17 cellular contexts compared by ENCODE assay signal in genomic region chr21:44460441-44460755, GRCh38. TPM values are rescaled to one million over a fixed set of nuclear protein-coding genes. Genes with fewer than 3 reads are reported as not detected.
DNase-seq lines count a peak whose midpoint lies in the region; ATAC-seq and TF ChIP-seq lines count a peak whose summit lies in the region.
"Had no signal": no experiment of that assay in that cellular context is flagged by ENCODE, and none has a peak within 500 bp of the region (broad histone marks: within the 10 kb centered on the region; RNA-seq: fewer than 3 reads in every experiment).

No MANE protein-coding gene starts in this region.

- no peak overlapping the region for H3K4me2 ChIP-seq in osteoblast (ENCODE audit: insufficient read depth, low read length)

- no peak for ATAC-seq in left lobe of liver
- no peak for ATAC-seq in HG02759 (IDR thresholded peaks at IDR 0.05; ENCODE audit: unreplicated experiment)

- DNase-seq in activated effector memory CD4-positive, alpha-beta T cell treated with anti-CD3 and anti-CD28 coated beads, Interleukin-2, amount 50 U/mL, for 16 hours, result peak; percentile 46
- DNase-seq in activated effector memory CD4-positive, alpha-beta T cell treated with Interleukin-2 at 50 U/mL for 16 hours, result no peak
- no peak for DNase-seq in endodermal cell
- peak; percentile 77 for DNase-seq in osteoblast (ENCODE audit: insufficient read length, low spot score, missing footprints)
- no peak for DNase-seq in left ventricle myocardium inferior
- DNase-seq in left lobe of liver (ENCODE audit: low spot score), result no peak
- DNase-seq: DMS53, DMS79 treated with DMSO at 0.1 percent for 48 hours, GF-D8, HCEC 1CT had no signal

- no peaks in the 10 kb centered on the region for H3K79me2 ChIP-seq in osteoblast (ENCODE audit: insufficient read depth, low read length)

- H3K9me3 Mint-ChIP-seq in endodermal cell, result no peaks in the 10 kb centered on the region
- H3K9me3 Mint-ChIP-seq: CD4-positive, alpha-beta T cell; CD8-positive, alpha-beta memory T cell had no signal

- H3K9ac ChIP-seq in endodermal cell (ENCODE audit: extremely low read depth, low read length, poor library complexity, severe bottlenecking), result no peak overlapping the region
- H3K9ac ChIP-seq: BLaER1 had no signal

- TF ChIP-seq CTCF in endodermal cell (conservative IDR thresholded peaks at IDR 0.05) (no peak), osteoblast (IDR thresholded peaks at IDR 0.05; ENCODE audit: extremely low read depth, low read depth, low read length) (no peak), left ventricle myocardium inferior (IDR thresholded peaks at IDR 0.05; ENCODE audit: borderline replicate concordance) (no peak)

- peaks cover 56% of the 10 kb centered on the region for H3K36me3 ChIP-seq in endodermal cell (ENCODE audit: control insufficient read depth, insufficient read depth, low read length)
- H3K36me3 ChIP-seq in osteoblast (ENCODE audit: insufficient read depth, low read length), result no peaks in the 10 kb centered on the region
- H3K36me3 ChIP-seq in left ventricle myocardium inferior, result no peaks in the 10 kb centered on the region

- H3K36me3 Mint-ChIP-seq in endodermal cell (ENCODE audit: low read depth), result peaks cover 11% of the 10 kb centered on the region
- H3K36me3 Mint-ChIP-seq: CD14-positive monocyte; CD8-positive, alpha-beta memory T cell had no signal

- H3K4me3 Mint-ChIP-seq in endodermal cell, result no peak overlapping the region
- H3K4me3 Mint-ChIP-seq: B cell; CD14-positive monocyte; CD4-positive, alpha-beta T cell had no signal

- H3K4me1 ChIP-seq in endodermal cell (ENCODE audit: control insufficient read depth, insufficient read depth, low read length), result peaks cover 15% of the 10 kb centered on the region
- H3K4me1 ChIP-seq in osteoblast (ENCODE audit: insufficient read depth, low read length), result no peaks in the 10 kb centered on the region
- H3K4me1 ChIP-seq in left ventricle myocardium inferior, result peaks cover 16% of the 10 kb centered on the region

- H3K27ac ChIP-seq in endodermal cell (ENCODE audit: low read depth, low read length) (no peak overlapping the region), osteoblast (ENCODE audit: low read depth, low read length) (no peak overlapping the region), left ventricle myocardium inferior (replicated peaks) (no peak overlapping the region)
- H3K27ac ChIP-seq: 22Rv1 had no signal

- H3K27me3 Mint-ChIP-seq in endodermal cell (ENCODE audit: insufficient read depth), result no peaks in the 10 kb centered on the region
- H3K27me3 Mint-ChIP-seq: B cell; CD4-positive, alpha-beta T cell; CD8-positive, alpha-beta memory T cell had no signal

- H3K9me3 ChIP-seq in endodermal cell (ENCODE audit: control insufficient read depth, low read length), result no peaks in the 10 kb centered on the region
- no peaks in the 10 kb centered on the region for H3K9me3 ChIP-seq in osteoblast (ENCODE audit: low read depth, low read length)
- no peaks in the 10 kb centered on the region for H3K9me3 ChIP-seq in left ventricle myocardium inferior (replicated peaks)
- H3K9me3 ChIP-seq: BLaER1 had no signal

- H3K27me3 ChIP-seq in endodermal cell (ENCODE audit: control insufficient read depth, insufficient read depth, low read length, poor library complexity, severe bottlenecking), result no peaks in the 10 kb centered on the region
- no peaks in the 10 kb centered on the region for H3K27me3 ChIP-seq in osteoblast (ENCODE audit: insufficient read depth, low read length)
- no peaks in the 10 kb centered on the region for H3K27me3 ChIP-seq in left ventricle myocardium inferior (ENCODE audit: low read depth)
- H3K27me3 ChIP-seq: BLaER1 had no signal

- H3K4me3 ChIP-seq in endodermal cell (ENCODE audit: low read length), result peak overlapping the region; percentile 86
- no peak overlapping the region for H3K4me3 ChIP-seq in osteoblast (ENCODE audit: insufficient read depth, low read length)
- no peak overlapping the region for H3K4me3 ChIP-seq in left ventricle myocardium inferior
- H3K4me3 ChIP-seq: BLaER1 had no signal

- H2AFZ ChIP-seq in osteoblast (ENCODE audit: low read length), result no peak overlapping the region

- peaks cover 9% of the 10 kb centered on the region for H3K4me1 Mint-ChIP-seq in endodermal cell
- H3K4me1 Mint-ChIP-seq: CD8-positive, alpha-beta memory T cell had no signal

- H4K20me1 ChIP-seq in osteoblast (ENCODE audit: insufficient read depth, low read length), result no peaks in the 10 kb centered on the region
- H4K20me1 ChIP-seq: BLaER1 had no signal

- WGBS in endodermal cell (ENCODE audit: insufficient coverage in 1 of 2, insufficient read length in 1 of 2), 2 experiments, result 90 to 96% methylated on average over 3 to 8 of the region's 8 CpGs

- intact Hi-C loops in left ventricle myocardium inferior (cut with micrococcal nuclease), result no loop called here

- no peak overlapping the region for H3K27ac Mint-ChIP-seq in endodermal cell
- H3K27ac Mint-ChIP-seq: B cell; CD4-positive, alpha-beta T cell; CD8-positive, alpha-beta memory T cell had no signal

RNA-seq across cellular contexts. Expression of gene LRRC3, which starts 5.1 kb away (rescaled TPM):
- 10 to 100 TPM; 14.1 to 16.5 TPM for total RNA-seq in endodermal cell
- 13.7 TPM for polyA plus RNA-seq in endodermal cell (2013, experiment 1 of 2)
- 14.0 TPM for polyA plus RNA-seq in endodermal cell (2013, experiment 2 of 2)
- 0.72 and 0.88 TPM in 2 replicates for total RNA-seq in osteoblast
- 1.8 TPM for total RNA-seq in left ventricle myocardium inferior
- 22.0 TPM for total RNA-seq in left lobe of liver

Comparison
In these comparisons a context has a peak if more than half of its experiments do, and no peak if none do; other contexts are left out.
1. DNase-seq: peak in activated effector memory CD4-positive, alpha-beta T cell treated with anti-CD3 and anti-CD28 coated beads, Interleukin-2, amount 50 U/mL, for 16 hours (single experiment) and osteoblast (single experiment); none in activated effector memory CD4-positive, alpha-beta T cell treated with Interleukin-2 at 50 U/mL for 16 hours (single experiment), endodermal cell (single experiment), left ventricle myocardium inferior (single experiment) and left lobe of liver (single experiment).